10 cellular contexts compared by ENCODE assay signal in genomic region chr12:75982974-75983660, GRCh38. TPM values are rescaled to one million over a fixed set of nuclear protein-coding genes. Genes with fewer than 3 reads are reported as not detected.
A peak's percentile ranks its signal among the peaks of the same experiment; 100 is the strongest.
DNase-seq lines count a peak whose midpoint lies in the region; ATAC-seq and TF ChIP-seq lines count a peak whose summit lies in the region.
"Had no signal": no experiment of that assay in that cellular context is flagged by ENCODE, and none has a peak within 500 bp of the region (broad histone marks: within the 10 kb centered on the region; RNA-seq: fewer than 3 reads in every experiment).

No MANE protein-coding gene starts in this region.

- WGBS in heart left ventricle, 4 donors = 40 to 52% (median 49%) methylated on average over 5 of the region's 5 CpGs
- WGBS in thyroid gland, 2 donors = 78 to 82% methylated on average over 4 to 5 of the region's 5 CpGs

- H3K4me1 Mint-ChIP-seq in T-helper 17 cell = peaks cover 44% of the 10 kb centered on the region
- peaks cover 34 to 45% of the 10 kb centered on the region in 2 donors for H3K4me1 Mint-ChIP-seq in stimulated activated naive B cell treated with anti-CD40 and anti-IgM and Interleukin-4, amounts not matched to agents 10 μg/mL and 1 μg/mL and 100 μg/mL, for 72 hours

- no peak for TF ChIP-seq POLR2A in heart left ventricle (IDR thresholded peaks at IDR 0.05)
- no peak for TF ChIP-seq POLR2A in thyroid gland (IDR thresholded peaks at IDR 0.05)

- ATAC-seq in T-helper 17 cell (no peak), heart left ventricle (peak; percentile 34 to 79 (median 71)), GM19455 (IDR thresholded peaks at IDR 0.05; ENCODE audit: unreplicated experiment) (no peak)
- no peak for ATAC-seq in stimulated activated naive B cell treated with anti-CD40 and anti-IgM and Interleukin-4, amounts not matched to agents 10 μg/mL and 1 μg/mL and 100 μg/mL, for 72 hours (replicated peaks)

- DNase-seq in DMS53 (lab: John Stamatoyannopoulos, UW) (peak; percentile 61), DMS53 treated with DMSO at 0.1 percent for 48 hours (lab: John Stamatoyannopoulos, UW; ENCODE audit: unreplicated experiment) (no peak), T-helper 17 cell (no peak), heart left ventricle (peak in 2 of 5 donors; percentile 42 to 43), cerebellar nuclear complex (lab: John Stamatoyannopoulos, UW) (no peak), thyroid gland (no peak)
- DNase-seq in stimulated activated naive B cell treated with anti-CD40 and anti-IgM and Interleukin-4, amounts not matched to agents 10 μg/mL and 1 μg/mL and 100 μg/mL, for 72 hours = no peak
- DNase-seq: activated naive CD4-positive, alpha-beta T cell treated with anti-CD3 and anti-CD28 coated beads for 36 hours had no signal

- peak overlapping the region in 6 of 12 donors; percentile 15 to 47 (median 30) for H3K4me3 ChIP-seq in heart left ventricle
- H3K4me3 ChIP-seq in thyroid gland (replicated peaks in 1 of 3) = no peak overlapping the region

- no peaks in the 10 kb centered on the region for H3K36me3 ChIP-seq in heart left ventricle
- no peaks in the 10 kb centered on the region for H3K36me3 ChIP-seq in thyroid gland

- H3K27ac ChIP-seq in heart left ventricle = peak overlapping the region in 8 of 12 donors; percentile 8 to 62 (median 50)
- H3K27ac ChIP-seq in thyroid gland = no peak overlapping the region
- H3K27ac ChIP-seq: 22Rv1 had no signal

- H3K4me3 Mint-ChIP-seq in T-helper 17 cell = peak overlapping the region; percentile 78
- no peak overlapping the region for H3K4me3 Mint-ChIP-seq in stimulated activated naive B cell treated with anti-CD40 and anti-IgM and Interleukin-4, amounts not matched to agents 10 μg/mL and 1 μg/mL and 100 μg/mL, for 72 hours
- H3K4me3 Mint-ChIP-seq: activated naive CD4-positive, alpha-beta T cell treated with anti-CD3 and anti-CD28 coated beads for 36 hours had no signal

- intact Hi-C loops in heart left ventricle (cut with DNase I) (loop anchor here in 1 of 10 donors (5.0 kb wide), 1 partner anchor 49 kb away; the partner anchor contains the start of gene PHLDA1), thyroid gland (cut with DNase I) (no loop called here)

- peaks cover 0 to 46% (median 20%) of the 10 kb centered on the region in 12 donors for H3K4me1 ChIP-seq in heart left ventricle
- H3K4me1 ChIP-seq in thyroid gland = peaks cover 0 to 16% of the 10 kb centered on the region in 2 donors

- H3K27me3 Mint-ChIP-seq in T-helper 17 cell = no peaks in the 10 kb centered on the region
- peaks cover 18 to 20% of the 10 kb centered on the region in 2 donors for H3K27me3 Mint-ChIP-seq in stimulated activated naive B cell treated with anti-CD40 and anti-IgM and Interleukin-4, amounts not matched to agents 10 μg/mL and 1 μg/mL and 100 μg/mL, for 72 hours

- H3K27ac Mint-ChIP-seq in T-helper 17 cell = peak overlapping the region; percentile 91
- H3K27ac Mint-ChIP-seq in stimulated activated naive B cell treated with anti-CD40 and anti-IgM and Interleukin-4, amounts not matched to agents 10 μg/mL and 1 μg/mL and 100 μg/mL, for 72 hours = peak overlapping the region; percentile 65
- H3K27ac Mint-ChIP-seq: activated naive CD4-positive, alpha-beta T cell treated with anti-CD3 and anti-CD28 coated beads for 36 hours had no signal

- H3K27me3 ChIP-seq in heart left ventricle (no peaks in the 10 kb centered on the region), thyroid gland (no peaks in the 10 kb centered on the region)

- H3K9me3 Mint-ChIP-seq in stimulated activated naive B cell treated with anti-CD40 and anti-IgM and Interleukin-4, amounts not matched to agents 10 μg/mL and 1 μg/mL and 100 μg/mL, for 72 hours = peaks cover 0 to 4% of the 10 kb centered on the region in 2 donors

- H3K9me3 ChIP-seq in T-helper 17 cell (ENCODE audit: control insufficient read depth, low read length, poor library complexity, severe bottlenecking) = no peaks in the 10 kb centered on the region
- peaks cover 0 to 5% (median 0%) of the 10 kb centered on the region in 12 donors for H3K9me3 ChIP-seq in heart left ventricle
- no peaks in the 10 kb centered on the region for H3K9me3 ChIP-seq in thyroid gland

- TF ChIP-seq CTCF in heart left ventricle (IDR thresholded peaks at IDR 0.05) (no peak), thyroid gland (IDR thresholded peaks at IDR 0.05) (no peak)

- no peaks in the 10 kb centered on the region for H3K36me3 Mint-ChIP-seq in T-helper 17 cell (ENCODE audit: low read depth)
- peaks cover 0 to under 1% of the 10 kb centered on the region in 2 donors for H3K36me3 Mint-ChIP-seq in stimulated activated naive B cell treated with anti-CD40 and anti-IgM and Interleukin-4, amounts not matched to agents 10 μg/mL and 1 μg/mL and 100 μg/mL, for 72 hours

RNA-seq across cellular contexts. Expression of gene PHLDA1, which starts 48.5 kb away (rescaled TPM):
- 10 to 100 TPM; 22.2 to 23.6 TPM for total RNA-seq in T-helper 17 cell
- total RNA-seq in heart left ventricle = 10 to 100 TPM in 4 of 9 donors, 1 to 10 TPM in 5; 4.2 to 44.4 (median 8.3) TPM
- 1 to 10 TPM; 3.0 to 5.5 TPM for polyA plus RNA-seq in heart left ventricle
- 10 to 100 TPM; 45.2 to 73.1 (median 57.5) TPM for total RNA-seq in thyroid gland

Comparison
In these comparisons a context has a peak if more than half of its experiments do, and no peak if none do; other contexts are left out.
1. ATAC-seq: peak in heart left ventricle (4 of 4); none in T-helper 17 cell (single experiment), stimulated activated naive B cell treated with anti-CD40 and anti-IgM and Interleukin-4, amounts not matched to agents 10 μg/mL and 1 μg/mL and 100 μg/mL, for 72 hours (0 of 2) and GM19455 (single experiment).
2. H3K27ac ChIP-seq: peak in heart left ventricle (8 of 12); none in thyroid gland (0 of 3).